Comparison of ENCODE assay signal across 17 cellular contexts in genomic region chr12:31306871-31307270, GRCh38. TPM values are rescaled to one million over a fixed set of nuclear protein-coding genes. Genes with fewer than 3 reads are reported as not detected.
DNase-seq lines count a peak whose midpoint lies in the region; ATAC-seq, FAIRE-seq and TF ChIP-seq lines count a peak whose summit lies in the region.
"Had no signal": no experiment of that assay in that cellular context is flagged by ENCODE, and none has a peak within 500 bp of the region (broad histone marks: within the 10 kb centered on the region; RNA-seq: fewer than 3 reads in every experiment).

No MANE protein-coding gene starts in this region.

- H4K20me1 ChIP-seq in GM23338 (replicated peaks; ENCODE audit: insufficient read depth) (peaks cover 98% of the 10 kb centered on the region), K562 (replicated peaks; ENCODE audit: control insufficient read depth, insufficient read depth, low read length) (peaks cover 61% of the 10 kb centered on the region)

- peak overlapping the region; percentile 70 for H3K27ac ChIP-seq in GM23338 (ENCODE audit: low read depth)
- no peak overlapping the region; the same call in 2 of the 3 replicates for H3K27ac ChIP-seq in K562 (ENCODE audit: extremely low read depth, low read depth, low read length)
- H3K27ac ChIP-seq: C4-2B, SJCRH30 had no signal

- DNase-seq in GM23338 (ENCODE audit: low spot score) (no peak), NCI-H226 (peak; percentile 51), K562 (ENCODE audit: extremely low read depth in 1 of 4, low spot score in 3 of 4) (peak in 1 of 4 experiments; percentile 30), memory B cell (ENCODE audit: low spot score in 2 of 2) (no peak), glomerular visceral epithelial cell (ENCODE audit: extremely low spot score) (no peak), DMS53 (lab: John Stamatoyannopoulos, UW) (no peak)
- DNase-seq: ACHN, DMS 273 treated with DMSO at 0.1 percent for 48 hours, GDM1, NCI-H187 treated with DMSO at 0.1 percent for 48 hours, NCI-H2227 treated with DMSO at 0.1 percent for 48 hours, NCI-H524 treated with DMSO at 0.1 percent for 48 hours, SJCRH30 had no signal

- no peak overlapping the region for H3K9ac ChIP-seq in K562 (ENCODE audit: insufficient read depth in 1 of 2, low read depth in 2 of 2, low read length in 2 of 2)

- WGBS in K562 (ENCODE audit: insufficient coverage, low coverage, missing lambda C conversion rate): 44% methylated on average over 1 of the region's 1 CpG

- no peaks in the 10 kb centered on the region; the same call in 1 of the 2 replicates for H3K9me3 ChIP-seq in K562 (replicated peaks; ENCODE audit: control insufficient read depth, insufficient read depth, low read depth, low read length)

- TF ChIP-seq CTCF in GM23338 (conservative IDR thresholded peaks at IDR 0.05; ENCODE audit: low read depth in 2 of 2) (no peak), K562 (IDR thresholded peaks at IDR 0.05 in 2 of 3, conservative IDR thresholded peaks at IDR 0.05 in 1 of 3; ENCODE audit: insufficient read depth in 2 of 3, low read depth in 1 of 3, low read length in 3 of 3) (no peak)

- intact Hi-C loops in K562 (cut with micrococcal nuclease): no loop called here

- POLR2A ChIA-PET in K562 (lab: Yijun Ruan, JAX): interaction anchor here (0.7 to 1.7 kb wide), 2 partner anchors 11 to 32 kb away, joined by 3 to 4 read pairs; no protein-coding TSS in a partner anchor

- H3K27me3 Mint-ChIP-seq in GM23338 (ENCODE audit: insufficient read depth, low read depth, poor library complexity) (peaks cover 15% of the 10 kb centered on the region), memory B cell (no peaks in the 10 kb centered on the region)

- in situ Hi-C loops in K562 (cut with MboI): no loop called here

- H3K9me2 ChIP-seq in GM23338 (ENCODE audit: insufficient read depth): no peaks in the 10 kb centered on the region

- no peak for TF ChIP-seq RAD21 in K562 (CRISPR knock-in tag; conservative IDR thresholded peaks at IDR 0.05 in 1 of 2, IDR thresholded peaks at IDR 0.05 in 1 of 2)

- no peak for TF ChIP-seq EP300 in K562 (IDR thresholded peaks at IDR 0.05; ENCODE audit: low read length)

- H3K27me3 ChIP-seq in GM23338 (ENCODE audit: insufficient read depth) (no peaks in the 10 kb centered on the region), K562 (ENCODE audit: control insufficient read depth in 2 of 2, insufficient read depth in 2 of 2, low read length in 2 of 2) (no peaks in the 10 kb centered on the region)
- H3K27me3 ChIP-seq: SJCRH30 had no signal

- ATAC-seq in GM23338 (no peak), K562 (peak; percentile 54), memory B cell (ENCODE audit: low read depth) (no peak), GM21737 (IDR thresholded peaks at IDR 0.05; ENCODE audit: unreplicated experiment) (no peak), GM18511 (IDR thresholded peaks at IDR 0.05; ENCODE audit: unreplicated experiment) (no peak)

- H3K79me2 ChIP-seq in GM23338 (replicated peaks; ENCODE audit: insufficient read depth) (peaks cover 100% of the 10 kb centered on the region), K562 (ENCODE audit: control insufficient read depth, insufficient read depth, low read length) (peaks cover 100% of the 10 kb centered on the region)

- H3K4me1 ChIP-seq in GM23338 (ENCODE audit: insufficient read depth): peaks cover 56% of the 10 kb centered on the region
- H3K4me1 ChIP-seq in K562 (replicated peaks in 1 of 2; ENCODE audit: control insufficient read depth in 2 of 2, insufficient read depth in 2 of 2, low read length in 2 of 2): peaks cover 8 to 13% of the 10 kb centered on the region in 2 experiments; a peak in 3 of 5 replicates

- no peak overlapping the region for H3K4me2 ChIP-seq in GM23338
- no peak overlapping the region for H3K4me2 ChIP-seq in K562 (ENCODE audit: insufficient read depth, low read length)

- H3K27ac Mint-ChIP-seq in GM23338 (no peak overlapping the region), memory B cell (peak overlapping the region; percentile 26)

- no peak for TF ChIP-seq POLR2A in K562 (conservative IDR thresholded peaks at IDR 0.05)

- H3K9me3 Mint-ChIP-seq in GM23338 (no peaks in the 10 kb centered on the region), memory B cell (no peaks in the 10 kb centered on the region)

- H3F3A ChIP-seq in GM23338 (replicated peaks; ENCODE audit: low read depth): peaks cover 24% of the 10 kb centered on the region

- H3K36me3 ChIP-seq in GM23338 (ENCODE audit: insufficient read depth): peaks cover 29% of the 10 kb centered on the region
- H3K36me3 ChIP-seq in K562 (ENCODE audit: control insufficient read depth, insufficient read depth, low read length): peaks cover 87% of the 10 kb centered on the region

- H3K4me1 Mint-ChIP-seq in GM23338 (peaks cover 80% of the 10 kb centered on the region), memory B cell (peaks cover 49% of the 10 kb centered on the region)

- H2AFZ ChIP-seq in GM23338: no peak overlapping the region
- H2AFZ ChIP-seq in K562 (ENCODE audit: low read depth, low read length): no peak overlapping the region

- peaks cover 62% of the 10 kb centered on the region for H3K36me3 Mint-ChIP-seq in GM23338 (ENCODE audit: low read depth)
- H3K36me3 Mint-ChIP-seq in memory B cell: peaks cover 38% of the 10 kb centered on the region

- CTCF ChIA-PET in K562 (lab: Yijun Ruan, JAX; ENCODE audit: low intra/inter-chr PET ratio): no interaction called here

- H3K9me1 ChIP-seq in K562 (ENCODE audit: control insufficient read depth, insufficient read depth, low read length): peaks cover 12% of the 10 kb centered on the region

- FAIRE-seq in K562 (lab: Jason Lieb, UNC): peak; percentile 61
- FAIRE-seq: H54 had no signal

- no peak overlapping the region for H3K4me3 ChIP-seq in GM23338
- no peak overlapping the region for H3K4me3 ChIP-seq in K562
- H3K4me3 ChIP-seq: SJCRH30 had no signal

- H3K4me3 Mint-ChIP-seq in GM23338 (no peak overlapping the region), memory B cell (no peak overlapping the region)

- BruUV-seq in K562 (replicated peaks; lab: Mats Ljungman, UMichigan): no TSS peak

TF ChIP-seq in GM23338, 12 proteins besides CTCF, POLR2A, EP300 and RAD21 (continues in another document):
- TF ChIP-seq EZH2phosphoT487 (IDR thresholded peaks at IDR 0.05; ENCODE audit: unreplicated experiment) (no peak), ETS1 (IDR thresholded peaks at IDR 0.05) (no peak), ZNF331 (CRISPR knock-in tag; IDR thresholded peaks at IDR 0.05; ENCODE audit: low read depth) (no peak), ZNF114 (CRISPR knock-in tag; IDR thresholded peaks at IDR 0.05) (no peak), POLR2AphosphoS5 (IDR thresholded peaks at IDR 0.05; ENCODE audit: low read depth) (no peak), NANOG (IDR thresholded peaks at IDR 0.05; ENCODE audit: borderline replicate concordance) (no peak), STAT1 (IDR thresholded peaks at IDR 0.05; ENCODE audit: unreplicated experiment) (no peak)

TF ChIP-seq in K562, 482 proteins besides CTCF, POLR2A, EP300 and RAD21 (continues in another document):
- TF ChIP-seq JUND (IDR thresholded peaks at IDR 0.05; ENCODE audit: borderline replicate concordance, low read depth, low read length) (peak; percentile 5; the same call in 1 of the 2 replicates), JUND (tag; IDR thresholded peaks at IDR 0.05; ENCODE audit: borderline replicate concordance, low read depth, low read length) (peak; percentile 18; the same call in 1 of the 3 replicates), HMBOX1 (IDR thresholded peaks at IDR 0.05) (peak; percentile 31; the same call in 1 of the 2 replicates)

RNA-seq across cellular contexts. Expression of gene SINHCAF, which starts 19.1 kb away (rescaled TPM):
- total RNA-seq in GM23338 (2014; rRNA removed; shearing (Covaris generic)): 569 and 581 TPM in 2 replicates
- polyA plus RNA-seq in GM23338 (2016; fragmentation: Nextera tagmentation; extraction: Ambion mirVana) (651 and 686 TPM in 2 replicates), K562 (2011; rRNA removed) (83.8 and 100 TPM in 2 replicates), K562 (2014; fragmentation: Illumina TruSeq; extraction: Trizol) (157 and 185 TPM in 2 replicates), K562 (2014; fragmentation: Nextera tagmentation; extraction: Ambion mirVana) (100 to 1,000 TPM; 141 to 165 TPM), K562 (2014; rRNA removed) (76.8 and 105 TPM in 2 replicates)
- total RNA-seq in K562 (2011; cell fraction: chromatin; rRNA removed; ENCODE audit: low replicate concordance): 40.4 and 89.7 TPM in 2 replicates
- total RNA-seq in K562 (2011; cell fraction: nucleolus; rRNA removed): 29.2 and 31.7 TPM in 2 replicates
- 62.3 and 112 TPM in 2 replicates for total RNA-seq in K562 (2011; cell fraction: nucleoplasm; rRNA removed)
- total RNA-seq in K562 (2014; rRNA removed) (57.6 and 73.2 TPM in 2 replicates), K562 (2014; rRNA removed; fragmentation: Illumina TruSeq; extraction: Trizol) (118 and 135 TPM in 2 replicates), K562 (2015; rRNA removed; fragmentation: Illumina TruSeq; extraction: Trizol) (75.4 and 94.6 TPM in 2 replicates), K562 (2021) (99.3 and 110 TPM in 2 replicates)
- polyA plus RNA-seq in K562 (2011; cell fraction: cytosol; rRNA removed): 17.5 and 41.7 TPM in 2 replicates
- polyA plus RNA-seq in K562 (2011; cell fraction: nucleus; rRNA removed): 24.2 and 26.2 TPM in 2 replicates
- polyA plus RNA-seq in K562 (2012): 45.8 and 57.9 TPM in 2 replicates
- 70.8 and 77.5 TPM in 2 replicates for polyA minus RNA-seq in K562 (2011; rRNA and poly(A)+ RNA removed)
- 42.1 and 62.9 TPM in 2 replicates for polyA minus RNA-seq in K562 (2011; cell fraction: cytosol; rRNA and poly(A)+ RNA removed)
- 29.1 and 38.5 TPM in 2 replicates for polyA minus RNA-seq in K562 (2011; cell fraction: nucleus; rRNA and poly(A)+ RNA removed)
